In the genomic region with DNA sequence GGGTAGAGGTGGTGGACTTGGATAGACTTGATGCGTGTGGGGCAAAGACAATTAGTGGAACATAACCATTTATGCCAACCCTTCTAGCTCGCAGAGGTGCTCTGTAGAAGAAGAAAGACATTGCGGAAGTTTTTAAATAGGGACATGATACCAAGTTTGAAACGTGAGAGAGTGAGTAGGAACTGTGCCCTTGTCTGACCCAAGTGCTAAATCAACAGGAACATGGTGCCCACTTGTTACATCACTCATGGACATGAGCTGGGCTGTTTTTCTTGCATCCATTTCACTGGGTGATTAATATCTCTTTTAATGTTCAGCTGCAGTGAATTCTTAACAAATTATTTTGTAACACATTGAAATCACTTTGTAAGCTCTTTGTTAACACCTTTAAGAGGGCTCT, we compare ENCODE assay signal across 26 cellular contexts.
"Had no signal": no experiment of that assay in that cellular context is flagged by ENCODE, and none has a peak within 500 bp of the region (broad histone marks: within the 10 kb centered on the region; RNA-seq: fewer than 3 reads in every experiment).

No MANE protein-coding gene starts in this region.

- H3K9me3 ChIP-seq: left lung, pancreas, prostate gland, sigmoid colon, stomach, thoracic aorta, transverse colon had no signal

- H3K27me3 ChIP-seq: foreskin keratinocyte, left lung, neural progenitor cell, pancreas, sigmoid colon, stomach, transverse colon had no signal

- ATAC-seq: foreskin keratinocyte; left lung; natural killer cell treated with Interleukin-12 subunit alpha and Interleukin-12 subunit beta and Interleukin-15 and Interleukin-18, amount 100 ng/mL, for 72 hours; pancreas had no signal

- H3K4me3 ChIP-seq: coronary artery, left lung, lung, neural progenitor cell, pancreas, prostate gland, sigmoid colon, stomach, thoracic aorta, transverse colon had no signal

- H3K9ac ChIP-seq: neural progenitor cell had no signal

- H3K27ac ChIP-seq: coronary artery, foreskin keratinocyte, left lung, neural progenitor cell, pancreas, prostate gland, sigmoid colon, stomach, thoracic aorta, transverse colon had no signal

- DNase-seq: effector CD4-positive, alpha-beta T cell; endodermal cell; erythroblast; foreskin keratinocyte; head of caudate nucleus; hypothalamus; kidney glomerular epithelial cell; left lung; mesenchymal stem cell; midbrain; occipital lobe; pancreas; retina; sigmoid colon; small intestine; stimulated activated CD4-positive, alpha-beta T cell treated with anti-CD3 and anti-CD28 coated beads, Interleukin-12 subunit alpha, Interleukin-12 subunit beta, amount 100 ng/mL, for 4 hours; stimulated activated naive CD4-positive, alpha-beta T cell; stomach; substantia nigra; transverse colon had no signal

- H2AFZ ChIP-seq: neural progenitor cell had no signal

- H3K36me3 ChIP-seq: left lung, neural progenitor cell, pancreas, prostate gland, sigmoid colon, stomach, thoracic aorta, transverse colon had no signal

- H3K4me1 ChIP-seq: foreskin keratinocyte, left lung, neural progenitor cell, pancreas, prostate gland, stomach had no signal

- H3K4me2 ChIP-seq: neural progenitor cell had no signal
